In genomic region chr4:184826315-184827266, GRCh38 we compare ENCODE assay signal across 1 cellular context.
TF ChIP-seq lines count a peak whose summit lies in the region.

No MANE protein-coding gene starts in this region.

TF ChIP-seq in IMR-90, 13 proteins besides CTCF, POLR2A, EP300 and RAD21:
- no peak for TF ChIP-seq USF2 (IDR thresholded peaks at IDR 0.05; ENCODE audit: low read depth, low read length)
- TF ChIP-seq CEBPB (IDR thresholded peaks at IDR 0.05; ENCODE audit: low read depth, low read length), result no peak
- TF ChIP-seq FOS (IDR thresholded peaks at IDR 0.05; ENCODE audit: low read depth, low read length), result no peak
- no peak for TF ChIP-seq CHD1 (IDR thresholded peaks at IDR 0.05; ENCODE audit: low read depth, low read length)
- no peak for TF ChIP-seq BHLHE40 (IDR thresholded peaks at IDR 0.05; ENCODE audit: low read depth, low read length)
- TF ChIP-seq RCOR1 (IDR thresholded peaks at IDR 0.05; ENCODE audit: insufficient replicate concordance, low read length), result no peak
- TF ChIP-seq MAFK (IDR thresholded peaks at IDR 0.05; ENCODE audit: low read depth, low read length), result no peak
- no peak for TF ChIP-seq RFX5 (IDR thresholded peaks at IDR 0.05; ENCODE audit: low read depth, low read length)
- TF ChIP-seq ELK1 (IDR thresholded peaks at IDR 0.05; ENCODE audit: borderline replicate concordance, low read depth, low read length), result no peak
- no peak for TF ChIP-seq MAZ (IDR thresholded peaks at IDR 0.05; ENCODE audit: borderline replicate concordance, low read depth, low read length)
- no peak for TF ChIP-seq NFE2L2 (IDR thresholded peaks at IDR 0.05; ENCODE audit: low read depth, low read length)
- no peak for TF ChIP-seq MXI1 (IDR thresholded peaks at IDR 0.05; ENCODE audit: borderline replicate concordance, low read depth, low read length)
- no peak for TF ChIP-seq SMC3 (IDR thresholded peaks at IDR 0.05; ENCODE audit: low read depth, low read length)
TF ChIP-seq in IMR-90: peak in this region for 0.
